Comparison of ENCODE assay signal across 21 cellular contexts in genomic region chr17:76134911-76135809, GRCh38. TPM values are rescaled to one million over a fixed set of nuclear protein-coding genes. Genes with fewer than 3 reads are reported as not detected.
A peak's percentile ranks its signal among the peaks of the same experiment; 100 is the strongest.
DNase-seq lines count a peak whose midpoint lies in the region; ATAC-seq and TF ChIP-seq lines count a peak whose summit lies in the region.
"Had no signal": no experiment of that assay in that cellular context is flagged by ENCODE, and none has a peak within 500 bp of the region (broad histone marks: within the 10 kb centered on the region; RNA-seq: fewer than 3 reads in every experiment).

No MANE protein-coding gene starts in this region.

- no peak for DNase-seq in stimulated activated naive CD8-positive, alpha-beta T cell treated with anti-CD3 and anti-CD28 coated beads, Interleukin-15, Interleukin-2, amounts not matched to agents 100 U/mL and 50 U/mL, for 24 hours
- DNase-seq in type B pancreatic cell (ENCODE audit: extremely low spot score, unreplicated experiment) (no peak), ureter (ENCODE audit: low spot score) (no peak)
- DNase-seq: activated CD4-positive, alpha-beta T cell treated with anti-CD3 and anti-CD28 coated beads, Interleukin-2, amount 50 U/mL, for 1 hour; foreskin melanocyte; HFFc6; kidney; mucosa of descending colon; NCI-H1930; Right ventricle myocardium superior; stimulated activated CD4-positive, alpha-beta T cell treated with anti-CD3 and anti-CD28 coated beads, Interleukin-12 subunit alpha, Interleukin-12 subunit beta, amount 100 ng/mL, for 4 hours had no signal

- no peak overlapping the region for H3K4me3 Mint-ChIP-seq in stimulated activated naive CD8-positive, alpha-beta T cell treated with anti-CD3 and anti-CD28 coated beads, Interleukin-15, Interleukin-2, amounts not matched to agents 100 ng/mL and 50 ng/mL, for 24 hours
- H3K4me3 Mint-ChIP-seq in activated naive CD8-positive, alpha-beta T cell = peak overlapping the region; percentile 79
- H3K4me3 Mint-ChIP-seq in type B pancreatic cell = peak overlapping the region; percentile 35
- H3K4me3 Mint-ChIP-seq: HFFc6; T-helper 2 cell treated with Interferon-gamma antibody and Interleukin-4, amounts not matched to agents 5 μg/mL and 100 μg/mL, for 36 hours had no signal

- no peak for TF ChIP-seq CTCF in type B pancreatic cell (conservative IDR thresholded peaks at IDR 0.05)

- H3K27ac Mint-ChIP-seq in stimulated activated naive CD8-positive, alpha-beta T cell treated with anti-CD3 and anti-CD28 coated beads, Interleukin-15, Interleukin-2, amounts not matched to agents 100 ng/mL and 50 ng/mL, for 24 hours = peak overlapping the region; percentile 27
- H3K27ac Mint-ChIP-seq in activated naive CD8-positive, alpha-beta T cell = peak overlapping the region; percentile 89
- H3K27ac Mint-ChIP-seq in type B pancreatic cell = peak overlapping the region; percentile 23
- H3K27ac Mint-ChIP-seq: HFFc6; progenitor cell of endocrine pancreas; T-helper 2 cell treated with Interferon-gamma antibody and Interleukin-4, amounts not matched to agents 5 μg/mL and 100 μg/mL, for 36 hours had no signal

- no peaks in the 10 kb centered on the region; the same call in 1 of the 2 replicates for H3K9me3 ChIP-seq in iPS-20b (ENCODE audit: insufficient read depth, low read depth, low read length)
- H3K9me3 ChIP-seq: mucosa of descending colon had no signal

- no peak overlapping the region for H3K27ac ChIP-seq in iPS-20b (ENCODE audit: low read length)
- H3K27ac ChIP-seq: HL-60 had no signal

- H3K9me3 Mint-ChIP-seq in stimulated activated naive CD8-positive, alpha-beta T cell treated with anti-CD3 and anti-CD28 coated beads, Interleukin-15, Interleukin-2, amounts not matched to agents 100 ng/mL and 50 ng/mL, for 24 hours = no peaks in the 10 kb centered on the region
- H3K9me3 Mint-ChIP-seq in activated naive CD8-positive, alpha-beta T cell (ENCODE audit: low read depth) = no peaks in the 10 kb centered on the region
- no peaks in the 10 kb centered on the region for H3K9me3 Mint-ChIP-seq in type B pancreatic cell
- H3K9me3 Mint-ChIP-seq: HFFc6; T-helper 2 cell treated with Interferon-gamma antibody and Interleukin-4, amounts not matched to agents 5 μg/mL and 100 μg/mL, for 36 hours had no signal

- no peaks in the 10 kb centered on the region for H3K36me3 ChIP-seq in iPS-20b (ENCODE audit: insufficient read depth, low read depth, low read length)

- peaks cover 3% of the 10 kb centered on the region for H3K27me3 Mint-ChIP-seq in stimulated activated naive CD8-positive, alpha-beta T cell treated with anti-CD3 and anti-CD28 coated beads, Interleukin-15, Interleukin-2, amounts not matched to agents 100 ng/mL and 50 ng/mL, for 24 hours
- no peaks in the 10 kb centered on the region for H3K27me3 Mint-ChIP-seq in activated naive CD8-positive, alpha-beta T cell
- peaks cover 56% of the 10 kb centered on the region for H3K27me3 Mint-ChIP-seq in type B pancreatic cell
- H3K27me3 Mint-ChIP-seq: progenitor cell of endocrine pancreas had no signal

- no peaks in the 10 kb centered on the region for H3K36me3 Mint-ChIP-seq in stimulated activated naive CD8-positive, alpha-beta T cell treated with anti-CD3 and anti-CD28 coated beads, Interleukin-15, Interleukin-2, amounts not matched to agents 100 ng/mL and 50 ng/mL, for 24 hours (ENCODE audit: low read depth)
- H3K36me3 Mint-ChIP-seq in activated naive CD8-positive, alpha-beta T cell = no peaks in the 10 kb centered on the region
- no peaks in the 10 kb centered on the region for H3K36me3 Mint-ChIP-seq in type B pancreatic cell

- H3K27me3 ChIP-seq in iPS-20b (ENCODE audit: insufficient read depth, low read length) = peaks cover 97% of the 10 kb centered on the region

- no peak for ATAC-seq in stimulated activated naive CD8-positive, alpha-beta T cell treated with anti-CD3 and anti-CD28 coated beads, Interleukin-15, Interleukin-2, amounts not matched to agents 100 U/mL and 50 U/mL, for 24 hours
- no peak for ATAC-seq in GM21528 (IDR thresholded peaks at IDR 0.05; ENCODE audit: low FRiP score, unreplicated experiment)
- no peak for ATAC-seq in HG03354 (IDR thresholded peaks at IDR 0.05; ENCODE audit: poor library complexity, severe bottlenecking, unreplicated experiment)
- ATAC-seq: mucosa of descending colon had no signal

- H3K9ac ChIP-seq in iPS-20b (ENCODE audit: low read depth, low read length) = peak overlapping the region; percentile 33; the same call in 1 of the 2 replicates

- H3K4me3 ChIP-seq in iPS-20b (ENCODE audit: low read length) = peak overlapping the region; percentile 53; the same call in 1 of the 2 replicates
- H3K4me3 ChIP-seq: mucosa of descending colon had no signal

- H3K4me1 ChIP-seq in iPS-20b (ENCODE audit: insufficient read depth, low read length) = peaks cover 60% of the 10 kb centered on the region

- peaks cover 23% of the 10 kb centered on the region for H3K4me1 Mint-ChIP-seq in stimulated activated naive CD8-positive, alpha-beta T cell treated with anti-CD3 and anti-CD28 coated beads, Interleukin-15, Interleukin-2, amounts not matched to agents 100 ng/mL and 50 ng/mL, for 24 hours (ENCODE audit: low read depth)
- H3K4me1 Mint-ChIP-seq in activated naive CD8-positive, alpha-beta T cell (ENCODE audit: low read depth) = peaks cover 31% of the 10 kb centered on the region
- peaks cover 13% of the 10 kb centered on the region for H3K4me1 Mint-ChIP-seq in type B pancreatic cell (ENCODE audit: unreplicated experiment)

RNA-seq across cellular contexts. Expression of gene FOXJ1, which starts 5.9 kb away (rescaled TPM):
- total RNA-seq in type B pancreatic cell (ENCODE audit: low replicate concordance) = 5.3 and 18.2 TPM in 2 replicates
- total RNA-seq in ureter = 2.5 TPM
- total RNA-seq: cardiac septum, HFFc6, MCF 10A, Right ventricle myocardium superior had no signal

RNA-seq across cellular contexts. Expression of gene EXOC7, which starts 31.6 kb away (rescaled TPM):
- total RNA-seq in type B pancreatic cell (ENCODE audit: low replicate concordance) (171 and 201 TPM in 2 replicates), ureter (206 TPM)

RNA-seq across cellular contexts. Expression of gene ZACN, which starts 56.2 kb away (rescaled TPM):
- total RNA-seq in type B pancreatic cell (ENCODE audit: low replicate concordance) (0.29 TPM in 1 of 2 replicates, not detected in the other), ureter (not detected)
- total RNA-seq: cardiac septum, MCF 10A, Right ventricle myocardium superior had no signal

Comparison
In these comparisons a context has a peak if more than half of its experiments do, and no peak if none do; other contexts are left out.
1. H3K27ac Mint-ChIP-seq: peak in every context shown above with its lines; median percentile 89 in activated naive CD8-positive, alpha-beta T cell; 27 in stimulated activated naive CD8-positive, alpha-beta T cell treated with anti-CD3 and anti-CD28 coated beads, Interleukin-15, Interleukin-2, amounts not matched to agents 100 ng/mL and 50 ng/mL, for 24 hours; 23 in type B pancreatic cell.